ENCODE assay signal across 18 cellular contexts in the genomic region with DNA sequence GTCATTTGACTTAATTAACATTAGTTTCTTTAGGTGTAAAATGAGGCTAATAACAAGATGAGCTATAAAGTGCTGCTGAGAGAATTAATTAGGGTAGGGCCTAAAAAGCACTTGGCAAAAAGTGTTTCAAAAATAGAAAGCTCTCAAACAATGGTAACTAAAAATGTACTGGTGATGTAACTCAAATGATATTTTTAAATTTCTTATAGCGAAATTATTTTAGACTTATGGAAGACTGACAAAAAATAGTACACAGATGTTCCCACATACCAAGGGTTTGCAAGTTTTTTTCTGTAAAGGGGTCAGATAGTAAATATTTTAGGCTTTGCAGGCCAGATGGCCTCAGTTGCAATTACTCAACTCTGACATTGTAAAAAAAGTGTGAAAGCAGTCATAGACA.
"Had no signal": no experiment of that assay in that cellular context is flagged by ENCODE, and none has a peak within 500 bp of the region (broad histone marks: within the 10 kb centered on the region; RNA-seq: fewer than 3 reads in every experiment).

No MANE protein-coding gene starts in this region.

- H3K4me3 ChIP-seq: left ventricle myocardium inferior, lung, ovary, spleen, tibial nerve, uterus had no signal

- H3K9me3 ChIP-seq: ovary, uterus had no signal

- DNase-seq: hypothalamus; islet precursor cell; left ventricle myocardium inferior; mesendoderm; naive thymus-derived CD4-positive, alpha-beta T cell; ovary; retina; right cardiac atrium; small intestine; spleen; stimulated activated CD4-positive, alpha-beta T cell treated with anti-CD3 and anti-CD28 coated beads, Interleukin-4, amount 100 ng/mL, for 24 hours; stimulated activated naive CD4-positive, alpha-beta T cell; uterus had no signal

- ATAC-seq: naive thymus-derived CD4-positive, alpha-beta T cell; natural killer cell treated with Interleukin-12 subunit alpha and Interleukin-12 subunit beta and Interleukin-15 and Interleukin-18, amount 100 ng/mL, for 72 hours; right cardiac atrium; sciatic nerve; stimulated activated effector memory CD8-positive, alpha-beta T cell treated with anti-CD3 and anti-CD28 coated beads, Interleukin-12 subunit alpha, Interleukin-12 subunit beta, amount 100 ng/mL, for 72 hours had no signal

- H3K27me3 ChIP-seq: ovary, spleen, tibial nerve, uterus had no signal

- H3K36me3 ChIP-seq: left ventricle myocardium inferior, ovary, spleen, tibial nerve, uterus had no signal

- H3K4me1 ChIP-seq: left ventricle myocardium inferior, spleen, tibial nerve, uterus had no signal

- H3K27ac ChIP-seq: left ventricle myocardium inferior, ovary, spleen, tibial nerve, uterus had no signal
